In the genomic region with DNA sequence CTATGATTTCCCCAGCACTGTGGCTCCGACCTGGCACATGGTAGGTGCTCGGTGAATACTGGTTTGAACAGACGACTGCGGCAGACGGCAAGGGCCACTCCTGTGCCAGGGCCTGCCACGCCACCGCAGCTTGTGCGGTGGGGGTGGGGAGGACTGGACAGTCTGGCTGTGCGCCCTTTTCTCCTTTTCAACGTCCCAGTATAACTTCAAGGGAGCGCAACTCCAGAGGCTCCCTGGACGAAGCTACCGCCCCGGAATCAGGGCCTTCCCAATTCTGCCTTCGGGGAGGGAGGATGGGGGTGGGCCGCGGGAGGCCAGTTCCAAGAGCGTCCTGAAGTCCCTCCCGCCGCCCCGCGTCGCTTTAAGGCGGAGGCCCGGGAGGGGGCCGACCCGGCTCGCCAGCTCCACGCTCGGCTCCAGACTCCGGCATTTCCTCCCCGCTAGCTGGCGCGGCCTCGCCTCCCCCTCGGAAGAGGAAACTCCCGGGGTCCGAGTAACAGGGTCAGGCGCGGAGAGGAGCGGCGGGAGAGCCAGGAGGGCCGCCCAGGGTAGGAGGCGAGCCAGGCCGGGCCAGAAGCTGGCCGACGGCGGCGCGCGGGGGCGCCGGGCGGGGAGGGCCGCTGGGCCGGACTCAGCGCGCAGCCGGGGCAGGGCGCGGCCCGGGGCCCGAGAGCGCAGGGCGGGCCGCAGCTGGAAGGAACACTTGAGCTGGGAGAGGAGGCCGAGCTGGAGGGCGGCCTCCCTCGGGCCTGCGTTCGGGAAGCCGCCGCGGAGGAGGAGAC, we compare ENCODE assay signal across 8 cellular contexts. TPM values are rescaled to one million over a fixed set of nuclear protein-coding genes. Genes with fewer than 3 reads are reported as not detected.
DNase-seq lines count a peak whose midpoint lies in the region; ATAC-seq and TF ChIP-seq lines count a peak whose summit lies in the region.

A gene (plus strand): TSS at position 388 of the 782 bp plus-strand sequence. CDS start 498 bp downstream, outside the sequence.

- peak within 1 kb of the TSS; percentile 74 for H3K4me3 Mint-ChIP-seq in glutamatergic neuron (ENCODE audit: unreplicated experiment)

- peak within 1 kb of the TSS; percentile 75 for H3K4me3 ChIP-seq in AG04449 (ENCODE audit: low read depth, low read length)
- peak within 1 kb of the TSS; percentile 49 for H3K4me3 ChIP-seq in GM12865 (ENCODE audit: low read depth, low read length)
- H3K4me3 ChIP-seq in NB4 (ENCODE audit: low read depth, low read length): no peak within 1 kb of the TSS
- peak within 1 kb of the TSS; percentile 90 for H3K4me3 ChIP-seq in adipocyte (ENCODE audit: low read length)

- CTCF ChIA-PET in AG04449 (lab: Yijun Ruan, JAX): interaction anchor here (0.9 to 5.2 kb wide), 9 partner anchors 10 to 144 kb away, joined by 3 to 24 read pairs (median 5); no protein-coding TSS in a partner anchor

- no peaks in the 10 kb centered on the region for H3K36me3 Mint-ChIP-seq in glutamatergic neuron (ENCODE audit: unreplicated experiment)

- H3K27me3 ChIP-seq in adipocyte (replicated peaks; ENCODE audit: control insufficient read depth, insufficient read depth, low read length): no peaks in the 10 kb centered on the region

- no peak for TF ChIP-seq POLR2A in NB4 (IDR thresholded peaks at IDR 0.05; ENCODE audit: extremely low read depth, insufficient read length)

- peaks cover 40% of the 10 kb centered on the region for H3K4me1 ChIP-seq in adipocyte (ENCODE audit: control insufficient read depth, insufficient read depth, low read length)

- no peak for ATAC-seq in GM19035 (IDR thresholded peaks at IDR 0.05; ENCODE audit: unreplicated experiment)

- peaks cover 2% of the 10 kb centered on the region for H3K9me3 Mint-ChIP-seq in glutamatergic neuron (ENCODE audit: unreplicated experiment)

- H3K27ac Mint-ChIP-seq in glutamatergic neuron (ENCODE audit: unreplicated experiment): peak within 1 kb of the TSS; percentile 66

- H3K9me3 ChIP-seq in adipocyte (ENCODE audit: control insufficient read depth, low read length): no peaks in the 10 kb centered on the region

- POLR2A ChIA-PET in AG04449 (lab: Yijun Ruan, JAX): interaction anchor here (0.6 to 1.3 kb wide), 6 partner anchors 14 to 182 kb away, joined by 3 to 4 read pairs (median 3); a partner anchor contains a TSS

- H3K4me1 Mint-ChIP-seq in glutamatergic neuron (ENCODE audit: low read depth, unreplicated experiment): peaks cover 2% of the 10 kb centered on the region

- peaks cover 4% of the 10 kb centered on the region for H3K27me3 Mint-ChIP-seq in glutamatergic neuron (ENCODE audit: unreplicated experiment)

- no peak for DNase-seq in AG04449 (ENCODE audit: low read depth, low spot score)
- DNase-seq in GM12865 (ENCODE audit: low read depth): peak; percentile 66
- peak; percentile 61 for DNase-seq in NB4 (ENCODE audit: low read depth)
- DNase-seq in adipocyte (ENCODE audit: low read depth): peak; percentile 96
- DNase-seq in glutamatergic neuron: peak; percentile 59
- DNase-seq in nucleus accumbens (lab: John Stamatoyannopoulos, UW): peak in 35 of 56 donors; percentile 11 to 74 (median 30)
- DNase-seq in activated effector memory CD4-positive, alpha-beta T cell treated with Interleukin-2 at 50 U/mL for 16 hours: no peak

- peaks cover 10% of the 10 kb centered on the region for H3K36me3 ChIP-seq in adipocyte (ENCODE audit: control insufficient read depth, insufficient read depth, low read length, severe bottlenecking)

- TF ChIP-seq CTCF in AG04449 (IDR thresholded peaks at IDR 0.05; ENCODE audit: insufficient read depth, low read length, missing control alignments) (no peak), GM12865 (IDR thresholded peaks at IDR 0.05; ENCODE audit: insufficient read depth, low read depth, low read length, missing control alignments) (no peak), NB4 (IDR thresholded peaks at IDR 0.05; ENCODE audit: low read depth, low read length) (no peak), glutamatergic neuron (IDR thresholded peaks at IDR 0.05; ENCODE audit: partially characterized antibody, unreplicated experiment) (no peak)

- peak within 1 kb of the TSS; percentile 94 for H3K9ac ChIP-seq in adipocyte (ENCODE audit: low read length)

RNA-seq across cellular contexts. Expression of the gene that starts here (rescaled TPM):
- 3.4 TPM for total RNA-seq in glutamatergic neuron (ENCODE audit: unreplicated experiment)

Comparison
In these comparisons a context has a peak if more than half of its experiments do, and no peak if none do; other contexts are left out.
1. DNase-seq: peak in GM12865 (single experiment), NB4 (single experiment), adipocyte (single experiment), glutamatergic neuron (single experiment) and nucleus accumbens (35 of 56); none in AG04449 (single experiment) and activated effector memory CD4-positive, alpha-beta T cell treated with Interleukin-2 at 50 U/mL for 16 hours (single experiment).